In genomic region chr10:125128397-125129075, GRCh38 we compare ENCODE assay signal across 1 cellular context.
TF ChIP-seq lines count a peak whose summit lies in the region.

No MANE protein-coding gene starts in this region.

TF ChIP-seq in IMR-90, 13 proteins besides CTCF, POLR2A, EP300 and RAD21:
- TF ChIP-seq FOS (IDR thresholded peaks at IDR 0.05; ENCODE audit: low read depth, low read length) (no peak), BHLHE40 (IDR thresholded peaks at IDR 0.05; ENCODE audit: low read depth, low read length) (no peak), USF2 (IDR thresholded peaks at IDR 0.05; ENCODE audit: low read depth, low read length) (no peak), MAZ (IDR thresholded peaks at IDR 0.05; ENCODE audit: borderline replicate concordance, low read depth, low read length) (no peak), CHD1 (IDR thresholded peaks at IDR 0.05; ENCODE audit: low read depth, low read length) (no peak), SMC3 (IDR thresholded peaks at IDR 0.05; ENCODE audit: low read depth, low read length) (no peak), CEBPB (IDR thresholded peaks at IDR 0.05; ENCODE audit: low read depth, low read length) (no peak), RFX5 (IDR thresholded peaks at IDR 0.05; ENCODE audit: low read depth, low read length) (no peak), RCOR1 (IDR thresholded peaks at IDR 0.05; ENCODE audit: insufficient replicate concordance, low read length) (no peak)
TF ChIP-seq in IMR-90: peak in this region for 0.
